ENCODE assay signal across 8 cellular contexts in genomic region chr12:57008113-57008687, GRCh38. TPM values are rescaled to one million over a fixed set of nuclear protein-coding genes. Genes with fewer than 3 reads are reported as not detected.
DNase-seq lines count a peak whose midpoint lies in the region; ATAC-seq and TF ChIP-seq lines count a peak whose summit lies in the region.

No MANE protein-coding gene starts in this region.

- no peak overlapping the region for H2BK5ac ChIP-seq in H9 (ENCODE audit: insufficient read length, low read length)

- peak; percentile 61 for TF ChIP-seq CTCF in H9 (conservative IDR thresholded peaks at IDR 0.05)
- TF ChIP-seq CTCF in ascending aorta (IDR thresholded peaks at IDR 0.05) = peak in 2 of 3 experiments; percentile 38 to 44
- peak; percentile 49 for TF ChIP-seq CTCF in kidney epithelial cell (IDR thresholded peaks at IDR 0.05; ENCODE audit: insufficient read depth, low read length, poor library complexity, severe bottlenecking)
- TF ChIP-seq CTCF in upper lobe of left lung (IDR thresholded peaks at IDR 0.05) = peak; percentile 32 to 62 (median 48)

- H3K79me1 ChIP-seq in H9 (ENCODE audit: insufficient read depth, low read depth, low read length, poor library complexity, severe bottlenecking) = peaks cover 5% of the 10 kb centered on the region

- intact Hi-C loops in ascending aorta (cut with DNase I) = loop anchor here (5.0 kb wide), 1 partner anchor 54 kb away; no protein-coding TSS in a partner anchor

- H3K9me3 Mint-ChIP-seq in H9 = no peaks in the 10 kb centered on the region

- H3K79me2 ChIP-seq in H9 (ENCODE audit: insufficient read depth, low read length) = no peaks in the 10 kb centered on the region; the same call in 1 of the 2 replicates

- H3K4me3 ChIP-seq in ascending aorta = no peak overlapping the region
- no peak overlapping the region for H3K4me3 ChIP-seq in kidney epithelial cell (ENCODE audit: low read depth, low read length)
- no peak overlapping the region for H3K4me3 ChIP-seq in upper lobe of left lung

- peaks cover 13% of the 10 kb centered on the region; the same call in 1 of the 2 replicates for H3K4me1 ChIP-seq in H9 (ENCODE audit: insufficient read depth, low read length)
- H3K4me1 ChIP-seq in ascending aorta = peaks cover 0 to 7% of the 10 kb centered on the region in 2 donors
- peaks cover 15 to 34% (median 22%) of the 10 kb centered on the region in 4 donors for H3K4me1 ChIP-seq in upper lobe of left lung

- no peak overlapping the region for H2BK12ac ChIP-seq in H9 (ENCODE audit: insufficient read length, low read depth, low read length)

- no peak overlapping the region for H3T11ph ChIP-seq in H9 (ENCODE audit: low read length)

- H3K9ac ChIP-seq in H9 (ENCODE audit: extremely low read depth, insufficient read length, low read length) = no peak overlapping the region

- TF ChIP-seq POLR2A in upper lobe of left lung (IDR thresholded peaks at IDR 0.05) = no peak

- peaks cover 48 to 66% of the 10 kb centered on the region in 2 experiments for H3K4me1 Mint-ChIP-seq in H9

- H2BK15ac ChIP-seq in H9 (ENCODE audit: low read depth, low read length) = no peak overlapping the region

- no peak overlapping the region for H3K4me2 ChIP-seq in H9 (ENCODE audit: insufficient read depth, insufficient read length, low read length)

- H4K8ac ChIP-seq in H9 (replicated peaks; ENCODE audit: insufficient read length, low read depth, low read length) = no peak overlapping the region

- no peak overlapping the region for H3K56ac ChIP-seq in H9 (ENCODE audit: insufficient read length, low read depth, low read length)

- no peaks in the 10 kb centered on the region for H3K23me2 ChIP-seq in H9 (ENCODE audit: insufficient read length, low read depth, low read length, poor library complexity, severe bottlenecking)

- WGBS in H9 (ENCODE audit: extremely low coverage, insufficient read length, low lambda C conversion rate) = no CpG with 5 or more reads among the region's 1 CpG
- 43 to 71% methylated on average over 1 of the region's 1 CpG for WGBS in upper lobe of left lung, 2 donors

- no peak overlapping the region for H2BK120ac ChIP-seq in H9 (ENCODE audit: low read depth, low read length, poor library complexity, severe bottlenecking)

- no peak overlapping the region for H3K27ac ChIP-seq in H9 (ENCODE audit: insufficient read length, low read depth, low read length)
- no peak overlapping the region for H3K27ac ChIP-seq in ascending aorta
- H3K27ac ChIP-seq in upper lobe of left lung = peak overlapping the region in 1 of 4 donors; percentile 25

- H4K5ac ChIP-seq in H9 (ENCODE audit: insufficient read length, low read depth, low read length) = no peak overlapping the region

- no peak for TF ChIP-seq EP300 in upper lobe of left lung (IDR thresholded peaks at IDR 0.05)

- no peak overlapping the region for H3K14ac ChIP-seq in H9 (ENCODE audit: insufficient read depth, low read length)

- DNase-seq in Caki2 (ENCODE audit: low read depth) (peak; percentile 59), H9 (no peak), NCI-H774 (lab: John Stamatoyannopoulos, UW) (peak; percentile 17), ascending aorta (ENCODE audit: low spot score in 2 of 2) (no peak), kidney epithelial cell (ENCODE audit: low read depth) (no peak), upper lobe of left lung (no peak)
- no peak for DNase-seq in stimulated activated CD4-positive, alpha-beta T cell treated with anti-CD3 and anti-CD28 coated beads, Interleukin-4, amount 100 ng/mL, for 1 hour

- no peaks in the 10 kb centered on the region; the same call in 1 of the 2 replicates for H3K27me3 ChIP-seq in H9 (ENCODE audit: insufficient read depth, low read length)
- no peaks in the 10 kb centered on the region for H3K27me3 ChIP-seq in ascending aorta
- peaks cover 8% of the 10 kb centered on the region for H3K27me3 ChIP-seq in kidney epithelial cell (ENCODE audit: control insufficient read depth, insufficient read depth, low read length)
- H3K27me3 ChIP-seq in upper lobe of left lung = no peaks in the 10 kb centered on the region

- H3K27me3 Mint-ChIP-seq in H9 (ENCODE audit: low read depth) = peaks cover 4% of the 10 kb centered on the region

- no peak overlapping the region for H3K4ac ChIP-seq in H9 (ENCODE audit: low read depth, low read length)

- peak overlapping the region in 1 of 3 experiments; percentile 48; a peak in 1 of 7 replicates for H3K27ac Mint-ChIP-seq in H9

- no peak overlapping the region for H4K91ac ChIP-seq in H9 (ENCODE audit: insufficient read length, low read depth, low read length)

- H2BK20ac ChIP-seq in H9 (ENCODE audit: low read depth, low read length, poor library complexity, severe bottlenecking) = no peak overlapping the region

- H3K4me3 Mint-ChIP-seq in H9 = no peak overlapping the region

- H3K36me3 ChIP-seq in ascending aorta (peaks cover 14 to 15% of the 10 kb centered on the region in 2 donors), kidney epithelial cell (ENCODE audit: control insufficient read depth, insufficient read depth, low read length) (peaks cover 2% of the 10 kb centered on the region), upper lobe of left lung (peaks cover 7 to 14% (median 13%) of the 10 kb centered on the region in 4 donors)

- H3K9me3 ChIP-seq in H9 (ENCODE audit: control insufficient read depth, low read depth, low read length) (no peaks in the 10 kb centered on the region), ascending aorta (no peaks in the 10 kb centered on the region), upper lobe of left lung (no peaks in the 10 kb centered on the region)

- no peak overlapping the region for H2AFZ ChIP-seq in H9 (ENCODE audit: low read length)

- H3K36me3 Mint-ChIP-seq in H9 (ENCODE audit: insufficient read depth in 1 of 3, low read depth in 3 of 3) = peaks cover 13 to 20% (median 14%) of the 10 kb centered on the region in 3 experiments; a peak in 6 of 7 replicates

- in situ Hi-C loops in Caki2 (cut with HindIII; ENCODE audit: low pct_unique_long_range_greater_than_20kb, low sequenced_read_pairs) = no loop called here

- H2AK5ac ChIP-seq in H9 (ENCODE audit: insufficient read length, low read length) = no peak overlapping the region

- H3K23ac ChIP-seq in H9 (ENCODE audit: insufficient read length, low read depth, low read length) = no peak overlapping the region

- no peak for ATAC-seq in upper lobe of left lung (ENCODE audit: low FRiP score in 2 of 2)
- ATAC-seq in GM19452 (IDR thresholded peaks at IDR 0.05; ENCODE audit: unreplicated experiment) = no peak

- no peak overlapping the region for H3K18ac ChIP-seq in H9 (ENCODE audit: insufficient read length, low read depth, low read length)

- H4K20me1 ChIP-seq in H9 (ENCODE audit: control insufficient read depth, insufficient read depth, insufficient read length) = no peaks in the 10 kb centered on the region

RNA-seq across cellular contexts. Expression of gene ZBTB39, which starts 1.9 kb away (rescaled TPM):
- total RNA-seq in Caki2 (2014; rRNA removed; shearing (Covaris generic); ENCODE audit: low replicate concordance) = 2.2 and 3.1 TPM in 2 replicates
- total RNA-seq in H9 (2021) (30.3 and 31.2 TPM in 2 replicates), ascending aorta (5.9 TPM), kidney epithelial cell (8.5 and 10.0 TPM in 2 replicates), upper lobe of left lung (1 to 10 TPM; 3.2 to 9.4 (median 6.2) TPM)

RNA-seq across cellular contexts. Expression of gene TAC3, which starts 8.1 kb away (rescaled TPM):
- total RNA-seq in Caki2 (2014; rRNA removed; shearing (Covaris generic); ENCODE audit: low replicate concordance) = not detected in 2 replicates
- total RNA-seq in H9 (2021) = 4.4 and 6.2 TPM in 2 replicates
- not detected for total RNA-seq in ascending aorta
- not detected in 2 replicates for total RNA-seq in kidney epithelial cell
- total RNA-seq in upper lobe of left lung = not detected

RNA-seq across cellular contexts. Expression of gene MYO1A, which starts 41.7 kb away (rescaled TPM):
- total RNA-seq in Caki2 (2014; rRNA removed; shearing (Covaris generic); ENCODE audit: low replicate concordance) = not detected in 2 replicates
- 0.26 TPM in 1 of 2 replicates, not detected in the other for total RNA-seq in H9 (2021)
- not detected for total RNA-seq in ascending aorta
- total RNA-seq in kidney epithelial cell = not detected in 2 replicates
- total RNA-seq in upper lobe of left lung = 1 to 10 TPM in 2 of 6 donors, under 1 TPM in 3, not detected in 1; under 0.01 to 6.2 (median 0.67) TPM

RNA-seq across cellular contexts. Expression of gene RDH16, which starts 50.8 kb away (rescaled TPM):
- not detected in 2 replicates for total RNA-seq in Caki2 (2014; rRNA removed; shearing (Covaris generic); ENCODE audit: low replicate concordance)
- total RNA-seq in H9 (2021) = 0.31 and 0.39 TPM in 2 replicates
- total RNA-seq in ascending aorta = 5.6 TPM
- not detected in 2 replicates for total RNA-seq in kidney epithelial cell
- under 1 TPM in 5 of 6 donors, not detected in 1; 0.46 to 0.98 (median 0.54) TPM for total RNA-seq in upper lobe of left lung

Comparison
In these comparisons a context has a peak if more than half of its experiments do, and no peak if none do; other contexts are left out.
1. DNase-seq: peak in Caki2 (single experiment) and NCI-H774 (single experiment); none in H9 (single experiment), ascending aorta (0 of 2), kidney epithelial cell (single experiment), upper lobe of left lung (0 of 2) and stimulated activated CD4-positive, alpha-beta T cell treated with anti-CD3 and anti-CD28 coated beads, Interleukin-4, amount 100 ng/mL, for 1 hour (single experiment).
2. Peak in every context shown above with its lines, with median percentiles within 50 percentile points of each other: CTCF ChIP-seq.